In the genomic region with DNA sequence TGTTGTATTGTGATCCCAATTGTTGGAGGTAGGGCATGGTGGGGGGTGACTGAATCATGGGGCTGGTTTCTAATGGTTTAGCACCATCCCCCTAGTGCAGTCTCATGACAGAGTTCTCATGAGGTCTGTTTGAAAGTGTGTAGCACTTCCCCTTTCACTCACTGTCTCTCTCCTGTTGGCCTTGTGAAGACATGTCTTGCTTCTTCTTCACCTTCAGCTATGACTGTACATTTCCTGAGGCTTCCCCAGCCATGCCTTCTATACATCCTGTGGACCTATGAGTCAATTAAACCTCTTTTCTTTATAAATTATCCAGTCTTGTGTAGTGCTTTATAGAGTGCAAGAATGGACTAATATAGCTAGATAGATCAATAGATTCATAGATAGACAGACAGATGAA, we compare ENCODE assay signal across 21 cellular contexts.
"Had no signal": no experiment of that assay in that cellular context is flagged by ENCODE, and none has a peak within 500 bp of the region (broad histone marks: within the 10 kb centered on the region; RNA-seq: fewer than 3 reads in every experiment).

No MANE protein-coding gene starts in this region.

- ATAC-seq: activated T-cell treated with anti-CD3 and anti-CD28 coated beads, Interleukin-2, amount 50 U/mL, for 4 hours; left lung; sciatic nerve; stimulated activated effector memory CD8-positive, alpha-beta T cell treated with anti-CD3 and anti-CD28 coated beads, Interleukin-12 subunit alpha, Interleukin-12 subunit beta, amount 100 ng/mL, for 72 hours had no signal

- DNase-seq: activated CD4-positive, alpha-beta T cell treated with anti-CD3 and anti-CD28 coated beads, Interleukin-2, amount 50 U/mL, for 1 hour; activated CD4-positive, CD25-positive, alpha-beta regulatory T cell treated with anti-CD3 and anti-CD28 coated beads, Interleukin-2, amount 50 U/mL, for 72 hours; activated CD8-positive, alpha-beta memory T cell treated with anti-CD3 and anti-CD28 coated beads, Interleukin-2, amount 50 U/mL, for 48 hours; activated naive CD4-positive, alpha-beta T cell treated with anti-CD3 and anti-CD28 coated beads, Interleukin-2, amount 10 ng/mL, durations not matched to agents 7 days and 5 days; activated T-cell treated with anti-CD3 and anti-CD28 coated beads, Interleukin-2, amount 50 U/mL, for 4 hours; amygdala; cerebellar nuclear complex; glutamatergic neuron; kidney glomerular epithelial cell; left lung; naive B cell; small intestine; stimulated activated CD4-positive, alpha-beta T cell treated with anti-CD3 and anti-CD28 coated beads, Interleukin-2, amount 100 ng/mL, for 24 hours; stomach; transverse colon; WERI-Rb-1 had no signal

- FAIRE-seq: frontal cortex, small intestine, TTC549, urothelium cell line had no signal
